In genomic region chr19:17869114-17869608, GRCh38 we compare ENCODE assay signal across 23 cellular contexts. TPM values are rescaled to one million over a fixed set of nuclear protein-coding genes. Genes with fewer than 3 reads are reported as not detected.
DNase-seq lines count a peak whose midpoint lies in the region; ATAC-seq and TF ChIP-seq lines count a peak whose summit lies in the region.
"Had no signal": no experiment of that assay in that cellular context is flagged by ENCODE, and none has a peak within 500 bp of the region (broad histone marks: within the 10 kb centered on the region; RNA-seq: fewer than 3 reads in every experiment).

No MANE protein-coding gene starts in this region.

- H3K9me2 ChIP-seq in SK-N-SH = no peaks in the 10 kb centered on the region

- no peak overlapping the region for H3K23ac ChIP-seq in neuronal stem cell (ENCODE audit: low read depth, low read length, poor library complexity)

- H3K4me1 ChIP-seq in SK-N-SH (ENCODE audit: control insufficient read depth in 1 of 2, insufficient read depth in 2 of 2, low read depth in 1 of 2, low read length in 1 of 2) (peaks cover 0 to 5% of the 10 kb centered on the region in 2 experiments; a peak in 1 of 4 replicates), HUES48 (ENCODE audit: control insufficient read depth, insufficient read depth, low read length) (peaks cover 10% of the 10 kb centered on the region; the same call in 1 of the 2 replicates), endodermal cell (ENCODE audit: control insufficient read depth, insufficient read depth, low read length) (no peaks in the 10 kb centered on the region), neuronal stem cell (ENCODE audit: control insufficient read depth in 2 of 2, insufficient read depth in 1 of 2, low read depth in 1 of 2, low read length in 2 of 2) (peaks cover 0 to 3% of the 10 kb centered on the region in 2 donors)

- H3K79me2 ChIP-seq in SK-N-SH (ENCODE audit: insufficient read depth) = no peaks in the 10 kb centered on the region

- H3K9me3 ChIP-seq in SK-N-SH = no peaks in the 10 kb centered on the region
- H3K9me3 ChIP-seq in HUES48 (ENCODE audit: control insufficient read depth, insufficient read depth, low read length) = no peaks in the 10 kb centered on the region
- no peaks in the 10 kb centered on the region for H3K9me3 ChIP-seq in endodermal cell (ENCODE audit: control insufficient read depth, low read length)
- no peaks in the 10 kb centered on the region for H3K9me3 ChIP-seq in neuronal stem cell (replicated peaks in 1 of 2; ENCODE audit: control insufficient read depth in 2 of 2, insufficient read depth in 1 of 2, low read depth in 1 of 2, low read length in 2 of 2)

- peaks cover 6% of the 10 kb centered on the region for H3K36me3 Mint-ChIP-seq in endodermal cell (ENCODE audit: low read depth)
- peaks cover 14% of the 10 kb centered on the region for H3K36me3 Mint-ChIP-seq in activated naive CD8-positive, alpha-beta T cell treated with anti-CD3 and anti-CD28 coated beads for 36 hours
- peaks cover 6% of the 10 kb centered on the region for H3K36me3 Mint-ChIP-seq in type B pancreatic cell

- no peak overlapping the region for H2BK15ac ChIP-seq in neuronal stem cell (ENCODE audit: low read length)

- ATAC-seq in SK-N-SH treated with all-trans-retinoic acid at 6 μM for 48 hours = no peak
- ATAC-seq: HCT116, PC-3 had no signal

- H3K27ac ChIP-seq in SK-N-SH (ENCODE audit: low read depth in 2 of 2, low read length in 1 of 2) (no peak overlapping the region), HUES48 (ENCODE audit: low read depth, low read length) (peak overlapping the region; percentile 76), endodermal cell (ENCODE audit: low read depth, low read length) (no peak overlapping the region), neuronal stem cell (replicated peaks; ENCODE audit: low read length) (no peak overlapping the region)
- H3K27ac ChIP-seq: 22Rv1, C4-2B, RWPE1 had no signal

- no peak overlapping the region for H2BK5ac ChIP-seq in neuronal stem cell (ENCODE audit: low read length)

- WGBS in SK-N-SH (ENCODE audit: low lambda C conversion rate) = 65% methylated on average over 8 of the region's 11 CpGs
- 46 to 56% methylated on average over 8 to 11 of the region's 11 CpGs for WGBS in endodermal cell (ENCODE audit: insufficient coverage in 1 of 2, insufficient read length in 1 of 2), 2 experiments
- WGBS in neuronal stem cell (ENCODE audit: extremely low coverage in 2 of 2, insufficient read length in 2 of 2, insufficient replicate concordance in 1 of 2), 2 donors = no CpG with 5 or more reads among the region's 11 CpGs

- peaks cover 20% of the 10 kb centered on the region for H3F3A ChIP-seq in SK-N-SH (replicated peaks; ENCODE audit: insufficient read depth)

- H3K27ac Mint-ChIP-seq in endodermal cell = no peak overlapping the region
- H3K27ac Mint-ChIP-seq in activated naive CD8-positive, alpha-beta T cell treated with anti-CD3 and anti-CD28 coated beads for 36 hours = no peak overlapping the region
- H3K27ac Mint-ChIP-seq in type B pancreatic cell = no peak overlapping the region

- H4K8ac ChIP-seq in neuronal stem cell (ENCODE audit: low read depth, low read length) = no peak overlapping the region

- H3K36me3 ChIP-seq in SK-N-SH (replicated peaks in 1 of 2; ENCODE audit: control insufficient read depth in 1 of 2, insufficient read depth in 2 of 2, low read length in 1 of 2) = peaks cover 6 to 13% of the 10 kb centered on the region in 2 experiments
- H3K36me3 ChIP-seq in HUES48 (ENCODE audit: control insufficient read depth, insufficient read depth, low read length) = peaks cover 4% of the 10 kb centered on the region
- peaks cover 5% of the 10 kb centered on the region for H3K36me3 ChIP-seq in endodermal cell (ENCODE audit: control insufficient read depth, insufficient read depth, low read length)
- H3K36me3 ChIP-seq in neuronal stem cell (replicated peaks in 1 of 2; ENCODE audit: control insufficient read depth in 2 of 2, insufficient read depth in 2 of 2, low read length in 2 of 2) = peaks cover 8 to 21% of the 10 kb centered on the region in 2 donors

- H3K4me3 Mint-ChIP-seq in endodermal cell (no peak overlapping the region), type B pancreatic cell (no peak overlapping the region)
- H3K4me3 Mint-ChIP-seq in activated naive CD8-positive, alpha-beta T cell treated with anti-CD3 and anti-CD28 coated beads for 36 hours = no peak overlapping the region

- no peak overlapping the region for H2BK12ac ChIP-seq in neuronal stem cell (ENCODE audit: low read length)

- peak; percentile 14 for DNase-seq in SK-N-SH
- DNase-seq in endodermal cell = peak; percentile 82
- DNase-seq in neuronal stem cell (ENCODE audit: low spot score) = no peak
- no peak for DNase-seq in inferior parietal cortex (ENCODE audit: extremely low spot score)
- no peak for DNase-seq in activated naive CD8-positive, alpha-beta T cell treated with anti-CD3 and anti-CD28 coated beads for 36 hours
- no peak for DNase-seq in type B pancreatic cell (ENCODE audit: extremely low spot score, unreplicated experiment)
- DNase-seq: AML-193, DMS79 treated with DMSO at 0.1 percent for 48 hours, IMR-90, NCI-H1436, NCI-H1930, NCI-H226, NCI-H524, NCI-H82, PC-3 had no signal

- H2BK120ac ChIP-seq in neuronal stem cell (ENCODE audit: low read depth, low read length) = no peak overlapping the region

- peaks cover 5% of the 10 kb centered on the region for H3K79me1 ChIP-seq in neuronal stem cell (ENCODE audit: low read depth, low read length)

- peaks cover 19% of the 10 kb centered on the region for H3K27me3 ChIP-seq in SK-N-SH (ENCODE audit: insufficient read depth)
- H3K27me3 ChIP-seq in HUES48 (ENCODE audit: control insufficient read depth, insufficient read depth, low read length) = peaks cover 6% of the 10 kb centered on the region
- H3K27me3 ChIP-seq in endodermal cell (ENCODE audit: control insufficient read depth, insufficient read depth, low read length, poor library complexity, severe bottlenecking) = peaks cover 7% of the 10 kb centered on the region
- H3K27me3 ChIP-seq in neuronal stem cell (ENCODE audit: control insufficient read depth in 3 of 3, insufficient read depth in 3 of 3, low read depth in 1 of 3, low read length in 3 of 3) = peaks cover 2 to 45% (median 30%) of the 10 kb centered on the region in 3 experiments

- POLR2A ChIA-PET in SK-N-SH (lab: Yijun Ruan, JAX) = interaction anchor here (3.3 kb wide), 1 partner anchor 9 kb away, joined by 26 read pairs; the partner anchor contains the start of gene RPL18A

- no peak overlapping the region for H3K9ac ChIP-seq in SK-N-SH
- no peak overlapping the region for H3K9ac ChIP-seq in HUES48 (ENCODE audit: low read depth, low read length)
- H3K9ac ChIP-seq in endodermal cell (ENCODE audit: extremely low read depth, low read length, poor library complexity, severe bottlenecking) = no peak overlapping the region
- peak overlapping the region; percentile 27 for H3K9ac ChIP-seq in neuronal stem cell (ENCODE audit: low read depth, low read length, poor library complexity)

- H2AK5ac ChIP-seq in neuronal stem cell (ENCODE audit: low read depth, low read length) = no peak overlapping the region

- H3K9me3 Mint-ChIP-seq in endodermal cell (no peaks in the 10 kb centered on the region), type B pancreatic cell (no peaks in the 10 kb centered on the region)
- H3K9me3 Mint-ChIP-seq in activated naive CD8-positive, alpha-beta T cell treated with anti-CD3 and anti-CD28 coated beads for 36 hours = no peaks in the 10 kb centered on the region

- H2AFZ ChIP-seq in SK-N-SH (ENCODE audit: low read depth) (no peak overlapping the region), neuronal stem cell (ENCODE audit: low read length) (no peak overlapping the region)

- TF ChIP-seq EP300 in SK-N-SH (IDR thresholded peaks at IDR 0.05; ENCODE audit: borderline replicate concordance in 1 of 2, low read depth in 1 of 2, low read length in 1 of 2) = no peak

- H3K18ac ChIP-seq in neuronal stem cell (ENCODE audit: low read length) = no peak overlapping the region

- H3K4me2 ChIP-seq in SK-N-SH (no peak overlapping the region), neuronal stem cell (ENCODE audit: insufficient read depth, low read length, poor library complexity, severe bottlenecking) (no peak overlapping the region)

- TF ChIP-seq RAD21 in SK-N-SH (IDR thresholded peaks at IDR 0.05; ENCODE audit: low read length) = no peak

- TF ChIP-seq CTCF in SK-N-SH (IDR thresholded peaks at IDR 0.05) (no peak), endodermal cell (conservative IDR thresholded peaks at IDR 0.05) (no peak), type B pancreatic cell (conservative IDR thresholded peaks at IDR 0.05) (no peak)

- no peak overlapping the region for H3K4ac ChIP-seq in neuronal stem cell (ENCODE audit: low read length)

- H4K91ac ChIP-seq in neuronal stem cell (ENCODE audit: low read depth, low read length, poor library complexity) = no peak overlapping the region

- CTCF ChIA-PET in SK-N-SH (lab: Yijun Ruan, JAX) = interaction anchor here (2.4 to 4.3 kb wide), 4 partner anchors 8 to 128 kb away, joined by 7 to 51 read pairs (median 20); partner anchors contain the start of genes CCDC124 and RPL18A

- no peak overlapping the region for H3K14ac ChIP-seq in neuronal stem cell (ENCODE audit: low read length)

- H4K20me1 ChIP-seq in SK-N-SH (ENCODE audit: insufficient read depth) = peaks cover 15% of the 10 kb centered on the region; the same call in 1 of the 2 replicates

- H3K4me3 ChIP-seq in SK-N-SH (ENCODE audit: low read depth in 2 of 2, low read length in 1 of 2) (no peak overlapping the region), HUES48 (ENCODE audit: low read depth, low read length) (no peak overlapping the region), endodermal cell (ENCODE audit: low read length) (no peak overlapping the region), neuronal stem cell (ENCODE audit: low read length in 2 of 2) (no peak overlapping the region)

- H3K4me1 Mint-ChIP-seq in endodermal cell (no peaks in the 10 kb centered on the region), type B pancreatic cell (ENCODE audit: unreplicated experiment) (no peaks in the 10 kb centered on the region)
- H3K4me1 Mint-ChIP-seq in activated naive CD8-positive, alpha-beta T cell treated with anti-CD3 and anti-CD28 coated beads for 36 hours = peaks cover 20% of the 10 kb centered on the region

- H3K27me3 Mint-ChIP-seq in endodermal cell (ENCODE audit: insufficient read depth) (peaks cover 42% of the 10 kb centered on the region), type B pancreatic cell (peaks cover 48% of the 10 kb centered on the region)
- peaks cover 5% of the 10 kb centered on the region for H3K27me3 Mint-ChIP-seq in activated naive CD8-positive, alpha-beta T cell treated with anti-CD3 and anti-CD28 coated beads for 36 hours

RNA-seq across cellular contexts. Expression of gene SLC5A5, which starts 2.6 kb away (rescaled TPM):
- polyA plus RNA-seq in SK-N-SH (2012; rRNA removed) = 0.02 TPM in 2 replicates
- polyA plus RNA-seq in SK-N-SH (2012; cell fraction: cytosol; rRNA removed) = 0.01 TPM in 1 of 2 replicates, not detected in the other
- 0.01 and 0.02 TPM in 2 replicates for polyA plus RNA-seq in SK-N-SH (2012; cell fraction: nucleus; rRNA removed)
- total RNA-seq in endodermal cell (under 1 TPM in 1 of 2 donors, not detected in 1; 0.15 TPM), type B pancreatic cell (ENCODE audit: low replicate concordance) (0.75 and 2.3 TPM in 2 replicates)
- polyA plus RNA-seq in endodermal cell (2013, experiment 1 of 2) = 0.14 TPM
- 0.37 TPM for polyA plus RNA-seq in endodermal cell (2013, experiment 2 of 2)
- 0.08 TPM for polyA plus RNA-seq in neuronal stem cell (2013, experiment 1 of 2)
- 0.19 TPM for polyA plus RNA-seq in neuronal stem cell (2013, experiment 2 of 2)
- total RNA-seq in activated naive CD8-positive, alpha-beta T cell treated with anti-CD3 and anti-CD28 coated beads for 36 hours = 1 to 10 TPM; 1.5 to 1.7 TPM
- total RNA-seq: IMR-90, M059J, PC-3 had no signal
- polyA plus RNA-seq: IMR-90 had no signal

RNA-seq across cellular contexts. Expression of gene RPL18A, which starts 9.5 kb away (rescaled TPM):
- polyA plus RNA-seq in SK-N-SH (2012; rRNA removed) = 2,138 and 2,695 TPM in 2 replicates
- 1,924 and 2,091 TPM in 2 replicates for polyA plus RNA-seq in SK-N-SH (2012; cell fraction: cytosol; rRNA removed)
- polyA plus RNA-seq in SK-N-SH (2012; cell fraction: nucleus; rRNA removed) = 669 and 951 TPM in 2 replicates
- total RNA-seq in endodermal cell = 1,000 to 10,000 TPM; 1,886 to 2,166 TPM
- polyA plus RNA-seq in endodermal cell (2013, experiment 1 of 2) = 2,294 TPM
- 2,156 TPM for polyA plus RNA-seq in endodermal cell (2013, experiment 2 of 2)
- polyA plus RNA-seq in neuronal stem cell (2013, experiment 1 of 2) = 3,857 TPM
- 3,701 TPM for polyA plus RNA-seq in neuronal stem cell (2013, experiment 2 of 2)
- total RNA-seq in activated naive CD8-positive, alpha-beta T cell treated with anti-CD3 and anti-CD28 coated beads for 36 hours = 1,000 to 10,000 TPM; 3,144 to 3,196 TPM
- 2,506 and 2,537 TPM in 2 replicates for total RNA-seq in type B pancreatic cell (ENCODE audit: low replicate concordance)

RNA-seq across cellular contexts. Expression of gene JAK3, which starts 21.4 kb away (rescaled TPM):
- polyA plus RNA-seq in SK-N-SH (2012; rRNA removed) = 1.3 and 2.0 TPM in 2 replicates
- polyA plus RNA-seq in SK-N-SH (2012; cell fraction: cytosol; rRNA removed) = 0.67 and 0.71 TPM in 2 replicates
- polyA plus RNA-seq in SK-N-SH (2012; cell fraction: nucleus; rRNA removed) = 6.4 and 7.2 TPM in 2 replicates
- total RNA-seq in endodermal cell (1 to 10 TPM; 2.8 to 3.2 TPM), type B pancreatic cell (ENCODE audit: low replicate concordance) (1.4 and 4.3 TPM in 2 replicates)
- polyA plus RNA-seq in endodermal cell (2013, experiment 1 of 2) = 2.7 TPM
- 3.0 TPM for polyA plus RNA-seq in endodermal cell (2013, experiment 2 of 2)
- polyA plus RNA-seq in neuronal stem cell (2013, experiment 1 of 2) = 3.2 TPM
- polyA plus RNA-seq in neuronal stem cell (2013, experiment 2 of 2) = 3.3 TPM
- 10 to 100 TPM; 90.3 to 91.1 TPM for total RNA-seq in activated naive CD8-positive, alpha-beta T cell treated with anti-CD3 and anti-CD28 coated beads for 36 hours

RNA-seq across cellular contexts. Expression of gene INSL3, which starts 47.8 kb away (rescaled TPM):
- polyA plus RNA-seq in SK-N-SH (2012; rRNA removed) = 0.21 and 0.65 TPM in 2 replicates
- polyA plus RNA-seq in SK-N-SH (2012; cell fraction: cytosol; rRNA removed) = 0.17 and 0.37 TPM in 2 replicates
- polyA plus RNA-seq in SK-N-SH (2012; cell fraction: nucleus; rRNA removed) = 0.49 and 0.58 TPM in 2 replicates
- under 1 TPM in 1 of 2 donors, not detected in 1; 0.80 TPM for total RNA-seq in endodermal cell
- not detected for polyA plus RNA-seq in endodermal cell (2013, experiment 1 of 2)
- not detected for polyA plus RNA-seq in endodermal cell (2013, experiment 2 of 2)
- polyA plus RNA-seq in neuronal stem cell (2013, experiment 1 of 2) = 2.2 TPM
- 1.8 TPM for polyA plus RNA-seq in neuronal stem cell (2013, experiment 2 of 2)
- 1 to 10 TPM; 1.7 to 1.8 TPM for total RNA-seq in activated naive CD8-positive, alpha-beta T cell treated with anti-CD3 and anti-CD28 coated beads for 36 hours
- total RNA-seq in type B pancreatic cell (ENCODE audit: low replicate concordance) = not detected in 2 replicates
- total RNA-seq: G401, IMR-90, M059J, PC-3 had no signal
- polyA plus RNA-seq: IMR-90 had no signal

Comparison
In these comparisons a context has a peak if more than half of its experiments do, and no peak if none do; other contexts are left out.
1. DNase-seq: peak in SK-N-SH (single experiment) and endodermal cell (single experiment); none in neuronal stem cell (single experiment), inferior parietal cortex (single experiment), activated naive CD8-positive, alpha-beta T cell treated with anti-CD3 and anti-CD28 coated beads for 36 hours (single experiment) and type B pancreatic cell (single experiment).
2. RNA of gene JAK3, which starts 21.4 kb away (total RNA-seq): 90.3 to 91.1 TPM in activated naive CD8-positive, alpha-beta T cell treated with anti-CD3 and anti-CD28 coated beads for 36 hours; 1.4 to 4.3 TPM in type B pancreatic cell and 2.8 to 3.2 TPM in endodermal cell; every median in the first group is over 10 times any median in the second.